Comparison of ENCODE assay signal across 8 cellular contexts in genomic region chr19:3572132-3572854, GRCh38. TPM values are rescaled to one million over a fixed set of nuclear protein-coding genes. Genes with fewer than 3 reads are reported as not detected.
DNase-seq lines count a peak whose midpoint lies in the region; ATAC-seq and TF ChIP-seq lines count a peak whose summit lies in the region.

No MANE protein-coding gene starts in this region.

- H3K79me2 ChIP-seq in GM23248 (ENCODE audit: insufficient read depth), result no peaks in the 10 kb centered on the region; the same call in 1 of the 2 replicates

- peak overlapping the region; percentile 93 for H3K4me3 ChIP-seq in GM23248
- peak overlapping the region; percentile 54 to 74 for H3K4me3 ChIP-seq in Panc1 (ENCODE audit: low read depth in 2 of 2, low read length in 2 of 2)
- peak overlapping the region; percentile 82 to 98 (median 94) for H3K4me3 ChIP-seq in esophagus muscularis mucosa
- peak overlapping the region; percentile 58 to 87 for H3K4me3 ChIP-seq in muscle layer of duodenum (ENCODE audit: low read depth in 1 of 2, low read length in 2 of 2)

- no peak overlapping the region for H3K27ac Mint-ChIP-seq in activated T-cell treated with anti-CD3 and anti-CD28 coated beads, Interleukin-2, amount 50 U/mL, for 72 hours

- peaks cover 7% of the 10 kb centered on the region; the same call in 1 of the 2 replicates for H3K4me1 ChIP-seq in GM23248 (ENCODE audit: insufficient read depth)
- peaks cover 4% of the 10 kb centered on the region; the same call in 1 of the 2 replicates for H3K4me1 ChIP-seq in Panc1 (ENCODE audit: control insufficient read depth, insufficient read depth, low read length)
- peaks cover 21 to 52% (median 48%) of the 10 kb centered on the region in 4 donors for H3K4me1 ChIP-seq in esophagus muscularis mucosa
- H3K4me1 ChIP-seq in muscle layer of duodenum (ENCODE audit: control insufficient read depth in 1 of 2, insufficient read depth in 2 of 2, low read length in 2 of 2), result peaks cover 0 to 25% of the 10 kb centered on the region in 2 donors

- TF ChIP-seq POLR2A in esophagus muscularis mucosa (IDR thresholded peaks at IDR 0.05; ENCODE audit: low read depth), result no peak

- H2AFZ ChIP-seq in GM23248, result peak overlapping the region; percentile 99

- peaks cover 2 to 4% of the 10 kb centered on the region in 2 donors for H3K36me3 Mint-ChIP-seq in activated T-cell treated with anti-CD3 and anti-CD28 coated beads, Interleukin-2, amount 50 U/mL, for 72 hours (ENCODE audit: insufficient read depth in 2 of 2)

- no peaks in the 10 kb centered on the region for H3K9me3 Mint-ChIP-seq in activated T-cell treated with anti-CD3 and anti-CD28 coated beads, Interleukin-2, amount 50 U/mL, for 72 hours

- TF ChIP-seq EP300 in esophagus muscularis mucosa (IDR thresholded peaks at IDR 0.05), result no peak

- peak; percentile 99 for DNase-seq in DMS53 (lab: John Stamatoyannopoulos, UW)
- DNase-seq in GM23248, result peak; percentile 100
- peak; percentile 93 for DNase-seq in Panc1 (ENCODE audit: low read depth, low spot score)
- DNase-seq in activated T-cell treated with anti-CD3 and anti-CD28 coated beads, Interleukin-2, amount 50 U/mL, for 72 hours, result peak; percentile 99
- peak; percentile 100 for DNase-seq in esophagus muscularis mucosa (ENCODE audit: extremely low spot score)
- DNase-seq in stimulated activated CD8-positive, alpha-beta memory T cell treated with anti-CD3 and anti-CD28 coated beads, Interleukin-7, amount 100 ng/mL, for 1 hour (ENCODE audit: low read depth in 2 of 2), result peak; percentile 98 to 99

- intact Hi-C loops in Panc1 (cut with micrococcal nuclease; ENCODE audit: unreplicated experiment) (no loop called here), esophagus muscularis mucosa (cut with DNase I) (no loop called here)

- no peaks in the 10 kb centered on the region for H3K9me2 ChIP-seq in GM23248 (ENCODE audit: insufficient read depth)

- no TSS peak for BruUV-seq in Panc1 (replicated peaks; lab: Mats Ljungman, UMichigan)

- peaks cover 21% of the 10 kb centered on the region for H3K4me1 Mint-ChIP-seq in activated T-cell treated with anti-CD3 and anti-CD28 coated beads, Interleukin-2, amount 50 U/mL, for 72 hours (ENCODE audit: low read depth)

- TF ChIP-seq CTCF in Panc1 (IDR thresholded peaks at IDR 0.05), result no peak
- no peak for TF ChIP-seq CTCF in esophagus muscularis mucosa (IDR thresholded peaks at IDR 0.05)

- peak overlapping the region; percentile 84 to 88 for H3K4me3 Mint-ChIP-seq in activated T-cell treated with anti-CD3 and anti-CD28 coated beads, Interleukin-2, amount 50 U/mL, for 72 hours

- H3K27ac ChIP-seq in GM23248 (no peak overlapping the region), KOPT-K1 (ENCODE audit: low read depth, low read length, poor library complexity, severe bottlenecking) (peak overlapping the region; percentile 38), Panc1 (ENCODE audit: low read length) (peak overlapping the region; percentile 78), esophagus muscularis mucosa (replicated peaks in 1 of 4) (peak overlapping the region; percentile 56 to 96 (median 88)), muscle layer of duodenum (ENCODE audit: low read length) (peak overlapping the region; percentile 27)

- POLR2A ChIA-PET in Panc1 (lab: Charles Lee), result no interaction called here

- H3K36me3 ChIP-seq in GM23248 (ENCODE audit: low read depth) (no peaks in the 10 kb centered on the region), KOPT-K1 (ENCODE audit: insufficient read depth, low read length) (peaks cover 9% of the 10 kb centered on the region), Panc1 (ENCODE audit: control insufficient read depth, insufficient read depth, low read length) (peaks cover 4% of the 10 kb centered on the region; the same call in 1 of the 2 replicates), esophagus muscularis mucosa (peaks cover 5 to 14% (median 12%) of the 10 kb centered on the region in 4 donors), muscle layer of duodenum (ENCODE audit: control insufficient read depth in 1 of 2, insufficient read depth in 2 of 2, low read length in 2 of 2) (no peaks in the 10 kb centered on the region)

- H3K9me3 ChIP-seq in GM23248 (ENCODE audit: low read depth) (no peaks in the 10 kb centered on the region), KOPT-K1 (ENCODE audit: insufficient read depth, low read length, poor library complexity, severe bottlenecking) (no peaks in the 10 kb centered on the region), Panc1 (ENCODE audit: control insufficient read depth, insufficient read depth, low read depth, low read length) (no peaks in the 10 kb centered on the region), esophagus muscularis mucosa (no peaks in the 10 kb centered on the region), muscle layer of duodenum (ENCODE audit: control insufficient read depth in 1 of 2, low read length in 2 of 2) (no peaks in the 10 kb centered on the region)

- peaks cover 11% of the 10 kb centered on the region for H3F3A ChIP-seq in GM23248 (ENCODE audit: insufficient read depth)

- H3K9ac ChIP-seq in GM23248, result peak overlapping the region; percentile 81

- CTCF ChIA-PET in Panc1 (lab: Charles Lee), result no interaction called here

- H3K4me2 ChIP-seq in GM23248 (ENCODE audit: unreplicated experiment), result peak overlapping the region; percentile 92

- no peaks in the 10 kb centered on the region for H3K27me3 Mint-ChIP-seq in activated T-cell treated with anti-CD3 and anti-CD28 coated beads, Interleukin-2, amount 50 U/mL, for 72 hours (ENCODE audit: low read depth)

- H3K27me3 ChIP-seq in GM23248 (replicated peaks; ENCODE audit: insufficient read depth) (no peaks in the 10 kb centered on the region), Panc1 (ENCODE audit: control insufficient read depth, insufficient read depth, low read length) (no peaks in the 10 kb centered on the region), esophagus muscularis mucosa (no peaks in the 10 kb centered on the region), muscle layer of duodenum (ENCODE audit: low read depth, low read length) (no peaks in the 10 kb centered on the region)

- in situ Hi-C loops in GM23248 (cut with MboI), result no loop called here
- in situ Hi-C loops in Panc1 (cut with HindIII; ENCODE audit: low pct_unique_long_range_greater_than_20kb, low sequenced_read_pairs), result no loop called here

- 3% methylated on average over 48 of the region's 48 CpGs for WGBS in GM23248 (ENCODE audit: low coverage in 1 of 2, low lambda C conversion rate in 2 of 2, missing lambda C conversion rate in 2 of 2), 2 experiments
- WGBS in esophagus muscularis mucosa, result 2% methylated on average over 12 of the region's 48 CpGs

- ATAC-seq in Panc1, result peak; percentile 93
- ATAC-seq in activated T-cell treated with anti-CD3 and anti-CD28 coated beads, Interleukin-2, amount 50 U/mL, for 72 hours (replicated peaks in 1 of 2), result peak; percentile 93

- no peaks in the 10 kb centered on the region for H4K20me1 ChIP-seq in GM23248 (ENCODE audit: insufficient read depth)

RNA-seq across cellular contexts. Expression of gene HMG20B, which starts 0.5 kb away (rescaled TPM):
- total RNA-seq in GM23248 (2014; rRNA removed; shearing (Covaris generic)), result 105 and 112 TPM in 2 replicates
- polyA plus RNA-seq in GM23248 (2016; fragmentation: Nextera tagmentation; extraction: Ambion mirVana), result 83.9 and 87.7 TPM in 2 replicates
- total RNA-seq in Panc1 (2021; ENCODE audit: unreplicated experiment), result 74.7 TPM
- polyA plus RNA-seq in Panc1 (2012; ENCODE audit: insufficient read length), result 113 TPM
- total RNA-seq in activated T-cell treated with anti-CD3 and anti-CD28 coated beads, Interleukin-2, amount 50 U/mL, for 72 hours, result 10 to 100 TPM; 68.9 to 78.3 TPM
- total RNA-seq in esophagus muscularis mucosa, result 100 to 1,000 TPM; 136 to 202 (median 161) TPM

RNA-seq across cellular contexts. Expression of gene GIPC3, which starts 13.0 kb away (rescaled TPM):
- 0.13 TPM in 1 of 2 replicates, not detected in the other for total RNA-seq in GM23248 (2014; rRNA removed; shearing (Covaris generic))
- 0.06 TPM in 1 of 2 replicates, not detected in the other for polyA plus RNA-seq in GM23248 (2016; fragmentation: Nextera tagmentation; extraction: Ambion mirVana)
- total RNA-seq in Panc1 (2021; ENCODE audit: unreplicated experiment), result 0.92 TPM
- polyA plus RNA-seq in Panc1 (2012; ENCODE audit: insufficient read length), result 1.3 TPM
- 1 to 10 TPM in 1 of 2 donors, under 1 TPM in 1; 0.65 to 1.1 TPM for total RNA-seq in activated T-cell treated with anti-CD3 and anti-CD28 coated beads, Interleukin-2, amount 50 U/mL, for 72 hours
- total RNA-seq in esophagus muscularis mucosa, result 10 to 100 TPM in 1 of 4 donors, 1 to 10 TPM in 3; 4.1 to 17.5 (median 4.9) TPM

RNA-seq across cellular contexts. Expression of gene MFSD12, which starts 14.9 kb away (rescaled TPM):
- 67.9 and 73.9 TPM in 2 replicates for total RNA-seq in GM23248 (2014; rRNA removed; shearing (Covaris generic))
- 23.0 and 23.1 TPM in 2 replicates for polyA plus RNA-seq in GM23248 (2016; fragmentation: Nextera tagmentation; extraction: Ambion mirVana)
- 98.8 TPM for total RNA-seq in Panc1 (2021; ENCODE audit: unreplicated experiment)
- polyA plus RNA-seq in Panc1 (2012; ENCODE audit: insufficient read length), result 140 TPM
- total RNA-seq in activated T-cell treated with anti-CD3 and anti-CD28 coated beads, Interleukin-2, amount 50 U/mL, for 72 hours, result 10 to 100 TPM; 50.8 to 69.9 TPM
- 10 to 100 TPM; 28.2 to 87.0 (median 62.4) TPM for total RNA-seq in esophagus muscularis mucosa

RNA-seq across cellular contexts. Expression of gene TEKTIP1, which starts 33.3 kb away (rescaled TPM):
- total RNA-seq in GM23248 (2014; rRNA removed; shearing (Covaris generic)), result not detected in 2 replicates
- 0.33 TPM in 1 of 2 replicates, not detected in the other for polyA plus RNA-seq in GM23248 (2016; fragmentation: Nextera tagmentation; extraction: Ambion mirVana)
- total RNA-seq in Panc1 (2021; ENCODE audit: unreplicated experiment), result not detected
- polyA plus RNA-seq in Panc1 (2012; ENCODE audit: insufficient read length), result 8.4 TPM
- 10 to 100 TPM in 1 of 2 donors, 1 to 10 TPM in 1; 4.6 to 10.7 TPM for total RNA-seq in activated T-cell treated with anti-CD3 and anti-CD28 coated beads, Interleukin-2, amount 50 U/mL, for 72 hours
- total RNA-seq in esophagus muscularis mucosa, result not detected

RNA-seq across cellular contexts. Expression of gene TBXA2R, which starts 34.4 kb away (rescaled TPM):
- total RNA-seq in GM23248 (2014; rRNA removed; shearing (Covaris generic)), result 0.76 TPM in 1 of 2 replicates, not detected in the other
- 1.9 and 2.6 TPM in 2 replicates for polyA plus RNA-seq in GM23248 (2016; fragmentation: Nextera tagmentation; extraction: Ambion mirVana)
- total RNA-seq in Panc1 (2021; ENCODE audit: unreplicated experiment), result 5.2 TPM
- 7.1 TPM for polyA plus RNA-seq in Panc1 (2012; ENCODE audit: insufficient read length)
- total RNA-seq in activated T-cell treated with anti-CD3 and anti-CD28 coated beads, Interleukin-2, amount 50 U/mL, for 72 hours, result 1 to 10 TPM; 1.5 to 2.9 TPM
- total RNA-seq in esophagus muscularis mucosa, result 10 to 100 TPM in 1 of 4 donors, 1 to 10 TPM in 3; 4.8 to 17.2 (median 7.7) TPM
